Comparison of ENCODE assay signal across 27 cellular contexts in the genomic region with DNA sequence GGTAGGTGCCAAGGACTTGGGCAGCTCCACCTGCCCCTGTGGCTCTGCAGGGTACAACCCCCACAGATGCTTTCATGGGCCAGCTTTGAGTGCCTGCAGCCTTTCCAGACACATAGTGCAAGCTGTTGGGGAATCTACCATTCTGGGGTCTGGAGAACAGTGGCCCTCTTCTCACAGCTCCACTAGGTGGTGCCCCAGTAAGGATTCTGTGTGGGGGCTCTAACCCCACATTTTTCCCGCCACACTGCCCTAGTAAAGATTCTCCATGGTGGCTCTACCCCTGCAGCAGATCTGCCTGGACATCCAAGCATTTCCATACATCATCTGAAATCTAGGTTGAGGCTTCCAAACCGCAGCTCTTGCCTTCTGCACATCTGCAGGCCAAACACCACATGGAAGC.
"Had no signal": no experiment of that assay in that cellular context is flagged by ENCODE, and none has a peak within 500 bp of the region (broad histone marks: within the 10 kb centered on the region; RNA-seq: fewer than 3 reads in every experiment).

No MANE protein-coding gene starts in this region.

- H3K27ac ChIP-seq: dorsolateral prefrontal cortex, epithelial cell of prostate, gastrocnemius medialis, neural progenitor cell, prostate gland, right atrium auricular region, sigmoid colon, stomach, thyroid gland, vagina had no signal

- H3K4me1 ChIP-seq: gastrocnemius medialis, prostate gland, right atrium auricular region, sigmoid colon, thyroid gland, vagina had no signal

- H3K4me3 Mint-ChIP-seq: mesothelial cell of epicardium; naive B cell; nephron; neural progenitor cell; stimulated activated effector memory CD8-positive, alpha-beta T cell treated with anti-CD3 and anti-CD28 coated beads, Interleukin-12 subunit alpha, Interleukin-12 subunit beta, amount 100 ng/mL, for 72 hours had no signal

- H3K36me3 Mint-ChIP-seq: mesothelial cell of epicardium; neural progenitor cell; stimulated activated effector memory CD8-positive, alpha-beta T cell treated with anti-CD3 and anti-CD28 coated beads, Interleukin-12 subunit alpha, Interleukin-12 subunit beta, amount 100 ng/mL, for 72 hours had no signal

- H3K9me3 ChIP-seq: gastrocnemius medialis, prostate gland, thyroid gland, vagina had no signal

- H2AFZ ChIP-seq: neural progenitor cell had no signal

- H3K27me3 Mint-ChIP-seq: naive B cell had no signal

- DNase-seq: dorsolateral prefrontal cortex; effector CD4-positive, alpha-beta T cell; foreskin fibroblast; gastrocnemius medialis; head of caudate nucleus; kidney; mesenchymal stem cell; mucosa of descending colon; naive B cell; nucleus accumbens; sigmoid colon; stimulated activated CD4-positive, alpha-beta T cell treated with anti-CD3 and anti-CD28 coated beads, Interleukin-2, amount 100 ng/mL, for 24 hours; stimulated activated CD4-positive, alpha-beta T cell treated with anti-CD3 and anti-CD28 coated beads, Interleukin-4, amount 100 ng/mL, for 24 hours; stimulated activated naive CD4-positive, alpha-beta T cell treated with Interleukin-2 at 50 U/mL for 16 hours; stomach; thyroid gland; trophoblast cell had no signal

- H3K4me3 ChIP-seq: dorsolateral prefrontal cortex, gastrocnemius medialis, mucosa of descending colon, neural progenitor cell, prostate gland, right atrium auricular region, sigmoid colon, stomach, thyroid gland, vagina had no signal

- H3K9ac ChIP-seq: neural progenitor cell had no signal

- H3K4me1 Mint-ChIP-seq: nephron had no signal

- H3K4me2 ChIP-seq: neural progenitor cell had no signal

- ATAC-seq: esophagus mucosa; gastrocnemius medialis; left lobe of liver; mucosa of descending colon; stimulated activated effector memory CD8-positive, alpha-beta T cell treated with anti-CD3 and anti-CD28 coated beads, Interleukin-12 subunit alpha, Interleukin-12 subunit beta, amount 100 ng/mL, for 72 hours had no signal

- H3K27ac Mint-ChIP-seq: mesothelial cell of epicardium; naive B cell; nephron; neural progenitor cell; stimulated activated effector memory CD8-positive, alpha-beta T cell treated with anti-CD3 and anti-CD28 coated beads, Interleukin-12 subunit alpha, Interleukin-12 subunit beta, amount 100 ng/mL, for 72 hours had no signal

- H3K27me3 ChIP-seq: dorsolateral prefrontal cortex, gastrocnemius medialis, neural progenitor cell, right atrium auricular region, sigmoid colon, stomach, thyroid gland, vagina had no signal

- H3K36me3 ChIP-seq: gastrocnemius medialis, neural progenitor cell, prostate gland, right atrium auricular region, sigmoid colon, stomach, thyroid gland, vagina had no signal
